ENCODE assay signal across 20 cellular contexts in genomic region chr6:141963543-141964295, GRCh38.
DNase-seq lines count a peak whose midpoint lies in the region; ATAC-seq and TF ChIP-seq lines count a peak whose summit lies in the region.
"Had no signal": no experiment of that assay in that cellular context is flagged by ENCODE, and none has a peak within 500 bp of the region (broad histone marks: within the 10 kb centered on the region; RNA-seq: fewer than 3 reads in every experiment).

No MANE protein-coding gene starts in this region.

- H3K4me3 Mint-ChIP-seq in activated CD4-positive, alpha-beta T cell treated with anti-CD3 and anti-CD28 coated beads for 36 hours, result no peak overlapping the region
- H3K4me3 Mint-ChIP-seq: activated B cell treated with CpG ODN at 0.5 μM for 24 hours; activated CD8-positive, alpha-beta T cell treated with anti-CD3 and anti-CD28 coated beads for 36 hours had no signal

- no peak overlapping the region for H3K27ac ChIP-seq in GM23248
- H3K27ac ChIP-seq: epithelial cell of prostate, gastrocnemius medialis, lower lobe of right lung, upper lobe of left lung had no signal

- H3K36me3 ChIP-seq in GM23248 (ENCODE audit: low read depth), result no peaks in the 10 kb centered on the region
- H3K36me3 ChIP-seq: gastrocnemius medialis, lower lobe of right lung, upper lobe of left lung had no signal

- no peak for DNase-seq in activated CD4-positive, alpha-beta T cell treated with anti-CD3 and anti-CD28 coated beads for 36 hours
- DNase-seq in activated CD4-positive, alpha-beta T cell treated with anti-CD3 and anti-CD28 coated beads, Interleukin-2, amount 50 U/mL, for 4 hours, result no peak
- DNase-seq in GM23248, result peak; percentile 14
- peak; percentile 23 for DNase-seq in choroid plexus epithelial cell (ENCODE audit: low read depth)
- DNase-seq in renal cortical epithelial cell (ENCODE audit: low read depth), result peak; percentile 11
- no peak for DNase-seq in lower leg skin (ENCODE audit: low spot score in 2 of 2)
- DNase-seq in GM13977 (ENCODE audit: low spot score), result no peak
- DNase-seq: activated B cell treated with CpG ODN at 0.5 μM for 24 hours; activated CD8-positive, alpha-beta T cell treated with anti-CD3 and anti-CD28 coated beads for 36 hours; activated naive CD4-positive, alpha-beta T cell treated with Interleukin-2 at 50 U/mL for 16 hours; aorta; DMS79; gastrocnemius medialis; GOT3; lower lobe of right lung; stimulated activated CD4-positive, alpha-beta T cell treated with anti-CD3 and anti-CD28 coated beads, Interleukin-4, amount 100 ng/mL, for 24 hours; T1000; upper lobe of left lung had no signal

- peaks cover 5% of the 10 kb centered on the region for H3K4me1 Mint-ChIP-seq in activated CD4-positive, alpha-beta T cell treated with anti-CD3 and anti-CD28 coated beads for 36 hours
- H3K4me1 Mint-ChIP-seq: activated B cell treated with CpG ODN at 0.5 μM for 24 hours had no signal

- H3K27me3 Mint-ChIP-seq in activated CD4-positive, alpha-beta T cell treated with anti-CD3 and anti-CD28 coated beads for 36 hours, result peaks cover 7% of the 10 kb centered on the region
- H3K27me3 Mint-ChIP-seq: activated B cell treated with CpG ODN at 0.5 μM for 24 hours had no signal

- CTCF ChIA-PET in activated CD4-positive, alpha-beta T cell treated with anti-CD3 and anti-CD28 coated beads for 36 hours (lab: Charles Lee), result no interaction called here

- WGBS in GM23248 (ENCODE audit: low coverage in 1 of 2, low lambda C conversion rate in 2 of 2, missing lambda C conversion rate in 2 of 2), 2 experiments, result 69 to 76% methylated on average over 3 of the region's 3 CpGs
- WGBS in lower leg skin, 2 donors, result 82 to 87% methylated on average over 3 of the region's 3 CpGs

- peak; percentile 91 for ATAC-seq in activated CD4-positive, alpha-beta T cell treated with anti-CD3 and anti-CD28 coated beads for 36 hours
- no peak for ATAC-seq in GM21367 (IDR thresholded peaks at IDR 0.05; ENCODE audit: unreplicated experiment)
- ATAC-seq: activated CD8-positive, alpha-beta T cell treated with anti-CD3 and anti-CD28 coated beads for 36 hours; gastrocnemius medialis; lower lobe of right lung had no signal

- no peaks in the 10 kb centered on the region for H3K36me3 Mint-ChIP-seq in activated CD4-positive, alpha-beta T cell treated with anti-CD3 and anti-CD28 coated beads for 36 hours (ENCODE audit: low read depth)

- H3K27me3 ChIP-seq in GM23248 (replicated peaks; ENCODE audit: insufficient read depth), result no peaks in the 10 kb centered on the region
- H3K27me3 ChIP-seq: gastrocnemius medialis, upper lobe of left lung had no signal

- H3K9me2 ChIP-seq in GM23248 (ENCODE audit: insufficient read depth), result no peaks in the 10 kb centered on the region

- no peaks in the 10 kb centered on the region for H3K9me3 ChIP-seq in GM23248 (ENCODE audit: low read depth)
- H3K9me3 ChIP-seq: gastrocnemius medialis, lower lobe of right lung, upper lobe of left lung had no signal

- TF ChIP-seq CTCF in choroid plexus epithelial cell (conservative IDR thresholded peaks at IDR 0.05; ENCODE audit: low read depth, low read length) (no peak), lower leg skin (IDR thresholded peaks at IDR 0.05) (no peak), GM13977 (IDR thresholded peaks at IDR 0.05; ENCODE audit: extremely low read depth, insufficient read depth, missing control alignments) (no peak)

- no peaks in the 10 kb centered on the region for H3F3A ChIP-seq in GM23248 (ENCODE audit: insufficient read depth)

- no peaks in the 10 kb centered on the region for H4K20me1 ChIP-seq in GM23248 (ENCODE audit: insufficient read depth)

- H3K79me2 ChIP-seq in GM23248 (ENCODE audit: insufficient read depth), result no peaks in the 10 kb centered on the region

- POLR2A ChIA-PET in activated CD4-positive, alpha-beta T cell treated with anti-CD3 and anti-CD28 coated beads for 36 hours (lab: Charles Lee), result no interaction called here

- in situ Hi-C loops in GM23248 (cut with MboI) (no loop called here), GM13977 (cut with MboI; ENCODE audit: low pct_unique_long_range_greater_than_20kb, low sequenced_read_pairs, unreplicated experiment) (no loop called here)

- no peaks in the 10 kb centered on the region for H3K4me1 ChIP-seq in GM23248 (ENCODE audit: insufficient read depth)
- H3K4me1 ChIP-seq: gastrocnemius medialis, lower lobe of right lung, upper lobe of left lung had no signal

- H3K9me3 Mint-ChIP-seq in activated CD4-positive, alpha-beta T cell treated with anti-CD3 and anti-CD28 coated beads for 36 hours (ENCODE audit: low read depth), result no peaks in the 10 kb centered on the region
- H3K9me3 Mint-ChIP-seq: activated CD8-positive, alpha-beta T cell treated with anti-CD3 and anti-CD28 coated beads for 36 hours had no signal

- H3K9ac ChIP-seq in GM23248, result no peak overlapping the region

- no peak overlapping the region for H3K4me2 ChIP-seq in GM23248 (ENCODE audit: unreplicated experiment)

- no peak overlapping the region for H2AFZ ChIP-seq in GM23248

- no peak for TF ChIP-seq POLR2A in lower leg skin (IDR thresholded peaks at IDR 0.05)

- H3K4me3 ChIP-seq in GM23248 (no peak overlapping the region), choroid plexus epithelial cell (ENCODE audit: low read depth, low read length) (no peak overlapping the region), lower leg skin (ENCODE audit: low read depth, poor library complexity, severe bottlenecking) (no peak overlapping the region)
- H3K4me3 ChIP-seq: gastrocnemius medialis, lower lobe of right lung, upper lobe of left lung had no signal

- intact Hi-C loops in activated CD4-positive, alpha-beta T cell treated with anti-CD3 and anti-CD28 coated beads for 36 hours (cut with DNase I, micrococcal nuclease), result no loop called here
- intact Hi-C loops in lower leg skin (cut with DNase I; ENCODE audit: low total_unique reads), result no loop called here

- H3K27ac Mint-ChIP-seq in activated CD4-positive, alpha-beta T cell treated with anti-CD3 and anti-CD28 coated beads for 36 hours, result no peak overlapping the region
- H3K27ac Mint-ChIP-seq: activated B cell treated with CpG ODN at 0.5 μM for 24 hours; activated CD8-positive, alpha-beta T cell treated with anti-CD3 and anti-CD28 coated beads for 36 hours had no signal

Comparison
In these comparisons a context has a peak if more than half of its experiments do, and no peak if none do; other contexts are left out.
1. DNase-seq: peak in GM23248 (single experiment), choroid plexus epithelial cell (single experiment) and renal cortical epithelial cell (single experiment); none in activated CD4-positive, alpha-beta T cell treated with anti-CD3 and anti-CD28 coated beads for 36 hours (single experiment), activated CD4-positive, alpha-beta T cell treated with anti-CD3 and anti-CD28 coated beads, Interleukin-2, amount 50 U/mL, for 4 hours (0 of 2), lower leg skin (0 of 2) and GM13977 (single experiment).